12 cellular contexts compared by ENCODE assay signal in genomic region chr22:41661088-41661487, GRCh38. TPM values are rescaled to one million over a fixed set of nuclear protein-coding genes. Genes with fewer than 3 reads are reported as not detected.
DNase-seq lines count a peak whose midpoint lies in the region; ATAC-seq and TF ChIP-seq lines count a peak whose summit lies in the region.
"Had no signal": no experiment of that assay in that cellular context is flagged by ENCODE, and none has a peak within 500 bp of the region (broad histone marks: within the 10 kb centered on the region; RNA-seq: fewer than 3 reads in every experiment).

No MANE protein-coding gene starts in this region.

- CTCF ChIA-PET in activated CD4-positive, alpha-beta T cell treated with anti-CD3 and anti-CD28 coated beads for 36 hours (lab: Charles Lee), result interaction anchor here (0.7 kb wide), 1 partner anchor 161 kb away, joined by 3 read pairs; no protein-coding TSS in a partner anchor

- ATAC-seq in activated CD4-positive, alpha-beta T cell treated with anti-CD3 and anti-CD28 coated beads for 36 hours, result no peak
- no peak for ATAC-seq in natural killer cell
- no peak for ATAC-seq in natural killer cell treated with Interleukin-12 subunit alpha and Interleukin-12 subunit beta and Interleukin-15 and Interleukin-18, amount 100 ng/mL, for 72 hours
- ATAC-seq: K562 had no signal

- H3K27me3 Mint-ChIP-seq in activated CD4-positive, alpha-beta T cell treated with anti-CD3 and anti-CD28 coated beads for 36 hours, result no peaks in the 10 kb centered on the region
- no peaks in the 10 kb centered on the region for H3K27me3 Mint-ChIP-seq in natural killer cell (ENCODE audit: low read depth in 2 of 2)
- H3K27me3 Mint-ChIP-seq in natural killer cell treated with Interleukin-12 subunit alpha and Interleukin-12 subunit beta and Interleukin-15 and Interleukin-18, amount 100 ng/mL, for 72 hours, result no peaks in the 10 kb centered on the region

- intact Hi-C loops in activated CD4-positive, alpha-beta T cell treated with anti-CD3 and anti-CD28 coated beads for 36 hours (cut with DNase I, micrococcal nuclease), result no loop called here
- intact Hi-C loops in natural killer cell (cut with micrococcal nuclease), result no loop called here

- DNase-seq in activated CD4-positive, alpha-beta T cell treated with anti-CD3 and anti-CD28 coated beads for 36 hours, result no peak
- no peak for DNase-seq in activated CD4-positive, alpha-beta T cell treated with anti-CD3 and anti-CD28 coated beads, Interleukin-2, amount 50 U/mL, for 4 hours
- DNase-seq in natural killer cell (no peak), islet precursor cell (peak; percentile 33), kidney tubule cell (ENCODE audit: low spot score) (no peak), RPMI8226 (no peak), middle frontal gyrus (ENCODE audit: extremely low spot score, low spot score) (no peak)
- DNase-seq in natural killer cell treated with Interleukin-12 subunit alpha and Interleukin-12 subunit beta and Interleukin-15 and Interleukin-18, amount 100 ng/mL, for 72 hours (ENCODE audit: low spot score), result no peak
- DNase-seq: DMS 273 treated with DMSO at 0.1 percent for 48 hours, NCI-H69, PC-9 had no signal

- H3K9me3 Mint-ChIP-seq in activated CD4-positive, alpha-beta T cell treated with anti-CD3 and anti-CD28 coated beads for 36 hours (ENCODE audit: low read depth), result no peaks in the 10 kb centered on the region
- no peaks in the 10 kb centered on the region for H3K9me3 Mint-ChIP-seq in natural killer cell
- no peaks in the 10 kb centered on the region for H3K9me3 Mint-ChIP-seq in natural killer cell treated with Interleukin-12 subunit alpha and Interleukin-12 subunit beta and Interleukin-15 and Interleukin-18, amount 100 ng/mL, for 72 hours

- POLR2A ChIA-PET in activated CD4-positive, alpha-beta T cell treated with anti-CD3 and anti-CD28 coated beads for 36 hours (lab: Charles Lee), result interaction anchor here (0.7 kb wide), 1 partner anchor 40 kb away, joined by 3 read pairs; the partner anchor contains the start of gene XRCC6

- H3K4me1 Mint-ChIP-seq in activated CD4-positive, alpha-beta T cell treated with anti-CD3 and anti-CD28 coated beads for 36 hours, result no peaks in the 10 kb centered on the region
- no peaks in the 10 kb centered on the region for H3K4me1 Mint-ChIP-seq in natural killer cell
- peaks cover 0 to 2% of the 10 kb centered on the region in 2 donors for H3K4me1 Mint-ChIP-seq in natural killer cell treated with Interleukin-12 subunit alpha and Interleukin-12 subunit beta and Interleukin-15 and Interleukin-18, amount 100 ng/mL, for 72 hours (ENCODE audit: low read depth in 2 of 2)

- H3K27ac Mint-ChIP-seq in activated CD4-positive, alpha-beta T cell treated with anti-CD3 and anti-CD28 coated beads for 36 hours, result peak overlapping the region; percentile 67
- peak overlapping the region; percentile 40 to 45 for H3K27ac Mint-ChIP-seq in natural killer cell
- no peak overlapping the region for H3K27ac Mint-ChIP-seq in natural killer cell treated with Interleukin-12 subunit alpha and Interleukin-12 subunit beta and Interleukin-15 and Interleukin-18, amount 100 ng/mL, for 72 hours

- peaks cover 60% of the 10 kb centered on the region for H3K36me3 Mint-ChIP-seq in activated CD4-positive, alpha-beta T cell treated with anti-CD3 and anti-CD28 coated beads for 36 hours (ENCODE audit: low read depth)
- peaks cover 9% of the 10 kb centered on the region for H3K36me3 Mint-ChIP-seq in natural killer cell
- H3K36me3 Mint-ChIP-seq in natural killer cell treated with Interleukin-12 subunit alpha and Interleukin-12 subunit beta and Interleukin-15 and Interleukin-18, amount 100 ng/mL, for 72 hours, result peaks cover 27% of the 10 kb centered on the region

- TF ChIP-seq CTCF in natural killer cell (IDR thresholded peaks at IDR 0.05), result no peak

- no peak overlapping the region for H3K4me3 Mint-ChIP-seq in activated CD4-positive, alpha-beta T cell treated with anti-CD3 and anti-CD28 coated beads for 36 hours
- no peak overlapping the region for H3K4me3 Mint-ChIP-seq in natural killer cell
- no peak overlapping the region for H3K4me3 Mint-ChIP-seq in natural killer cell treated with Interleukin-12 subunit alpha and Interleukin-12 subunit beta and Interleukin-15 and Interleukin-18, amount 100 ng/mL, for 72 hours

RNA-seq across cellular contexts. Expression of gene SNU13, which starts 27.6 kb away (rescaled TPM):
- total RNA-seq in activated CD4-positive, alpha-beta T cell treated with anti-CD3 and anti-CD28 coated beads for 36 hours, result 100 to 1,000 TPM; 275 to 281 TPM
- 100 to 1,000 TPM in 2 of 3 donors, 10 to 100 TPM in 1; 100.0 to 106 (median 101) TPM for total RNA-seq in natural killer cell
- 100 to 1,000 TPM; 167 to 249 TPM for total RNA-seq in natural killer cell treated with Interleukin-12 subunit alpha and Interleukin-12 subunit beta and Interleukin-15 and Interleukin-18, amount 100 ng/mL, for 72 hours

RNA-seq across cellular contexts. Expression of gene MEI1, which starts 38.2 kb away (rescaled TPM):
- 10 to 100 TPM; 31.5 to 36.8 TPM for total RNA-seq in activated CD4-positive, alpha-beta T cell treated with anti-CD3 and anti-CD28 coated beads for 36 hours
- total RNA-seq in natural killer cell, result 10 to 100 TPM; 44.7 to 75.6 (median 50.3) TPM
- total RNA-seq in natural killer cell treated with Interleukin-12 subunit alpha and Interleukin-12 subunit beta and Interleukin-15 and Interleukin-18, amount 100 ng/mL, for 72 hours, result 10 to 100 TPM; 20.2 to 82.7 TPM

RNA-seq across cellular contexts. Expression of gene XRCC6, which starts 40.0 kb away (rescaled TPM):
- 100 to 1,000 TPM; 427 to 469 TPM for total RNA-seq in activated CD4-positive, alpha-beta T cell treated with anti-CD3 and anti-CD28 coated beads for 36 hours
- total RNA-seq in natural killer cell, result 100 to 1,000 TPM; 134 to 142 (median 140) TPM
- 100 to 1,000 TPM; 276 to 305 TPM for total RNA-seq in natural killer cell treated with Interleukin-12 subunit alpha and Interleukin-12 subunit beta and Interleukin-15 and Interleukin-18, amount 100 ng/mL, for 72 hours

RNA-seq across cellular contexts. Expression of gene DESI1, which starts 40.2 kb away (rescaled TPM):
- total RNA-seq in activated CD4-positive, alpha-beta T cell treated with anti-CD3 and anti-CD28 coated beads for 36 hours, result 10 to 100 TPM; 56.6 to 98.1 TPM
- total RNA-seq in natural killer cell, result 10 to 100 TPM; 15.0 to 22.2 (median 20.6) TPM
- 100 to 1,000 TPM in 1 of 2 donors, 10 to 100 TPM in 1; 54.2 to 120 TPM for total RNA-seq in natural killer cell treated with Interleukin-12 subunit alpha and Interleukin-12 subunit beta and Interleukin-15 and Interleukin-18, amount 100 ng/mL, for 72 hours

Comparison
In these comparisons a context has a peak if more than half of its experiments do, and no peak if none do; other contexts are left out.
1. H3K27ac Mint-ChIP-seq: peak in activated CD4-positive, alpha-beta T cell treated with anti-CD3 and anti-CD28 coated beads for 36 hours (single experiment) and natural killer cell (2 of 2); none in natural killer cell treated with Interleukin-12 subunit alpha and Interleukin-12 subunit beta and Interleukin-15 and Interleukin-18, amount 100 ng/mL, for 72 hours (0 of 2).